Comparison of ENCODE assay signal across 9 cellular contexts in genomic region chr7:101216001-101216859, GRCh38. TPM values are rescaled to one million over a fixed set of nuclear protein-coding genes. Genes with fewer than 3 reads are reported as not detected.
DNase-seq lines count a peak whose midpoint lies in the region; ATAC-seq and TF ChIP-seq lines count a peak whose summit lies in the region.
"Had no signal": no experiment of that assay in that cellular context is flagged by ENCODE, and none has a peak within 500 bp of the region (broad histone marks: within the 10 kb centered on the region; RNA-seq: fewer than 3 reads in every experiment).

No MANE protein-coding gene starts in this region.

- H3K79me2 ChIP-seq in DND-41 (ENCODE audit: insufficient read depth, low read length): peaks cover 34% of the 10 kb centered on the region
- peaks cover 22% of the 10 kb centered on the region for H3K79me2 ChIP-seq in neural cell (replicated peaks; ENCODE audit: insufficient read depth, low read length)

- H3K4me3 ChIP-seq in DND-41 (ENCODE audit: low read depth in 1 of 2, low read length in 2 of 2): peak overlapping the region; percentile 76 to 85; a peak in 3 of 4 replicates
- H3K4me3 ChIP-seq in effector memory CD4-positive, alpha-beta T cell (ENCODE audit: insufficient read depth, low read depth, low read length, poor library complexity, severe bottlenecking): peak overlapping the region; percentile 80
- H3K4me3 ChIP-seq in neural cell (ENCODE audit: low read length): peak overlapping the region; percentile 94

- H3K4me2 ChIP-seq in DND-41 (ENCODE audit: insufficient read depth, low read length): peak overlapping the region; percentile 88
- H3K4me2 ChIP-seq in neural cell (ENCODE audit: low read length): peak overlapping the region; percentile 88

- H3K9ac ChIP-seq in DND-41 (ENCODE audit: low read depth, low read length) (peak overlapping the region; percentile 67), neural cell (ENCODE audit: low read length) (peak overlapping the region; percentile 80)

- intact Hi-C loops in sciatic nerve (cut with DNase I): no loop called here

- peaks cover 34% of the 10 kb centered on the region for H3K4me1 ChIP-seq in DND-41 (ENCODE audit: insufficient read depth, low read length)
- peaks cover 23% of the 10 kb centered on the region for H3K4me1 ChIP-seq in effector memory CD4-positive, alpha-beta T cell (ENCODE audit: control insufficient read depth, insufficient read depth, low read length, poor library complexity, severe bottlenecking)

- H3F3A ChIP-seq in neural cell (ENCODE audit: insufficient read depth, low read length, poor library complexity, severe bottlenecking): no peaks in the 10 kb centered on the region

- H3K27ac ChIP-seq in DND-41 (ENCODE audit: low read length): peak overlapping the region; percentile 86
- H3K27ac ChIP-seq in effector memory CD4-positive, alpha-beta T cell (ENCODE audit: insufficient read depth, low read length, poor library complexity, severe bottlenecking): no peak overlapping the region
- H3K27ac ChIP-seq in neural cell (ENCODE audit: low read length): no peak overlapping the region

- TF ChIP-seq RAD21 in neural cell (conservative IDR thresholded peaks at IDR 0.05): no peak

- TF ChIP-seq EP300 in neural cell (conservative IDR thresholded peaks at IDR 0.05; ENCODE audit: poor library complexity, severe bottlenecking): no peak

- H2AFZ ChIP-seq in DND-41 (ENCODE audit: low read depth, low read length) (peak overlapping the region; percentile 72), neural cell (ENCODE audit: low read depth, low read length) (no peak overlapping the region)

- H3K9me3 ChIP-seq in DND-41 (ENCODE audit: insufficient read depth, low read length, severe bottlenecking) (no peaks in the 10 kb centered on the region), neural cell (ENCODE audit: low read length) (no peaks in the 10 kb centered on the region)
- no peaks in the 10 kb centered on the region for H3K9me3 ChIP-seq in effector memory CD4-positive, alpha-beta T cell (ENCODE audit: control insufficient read depth, low read length)

- H3K36me3 ChIP-seq in DND-41 (ENCODE audit: insufficient read depth, low read length) (peaks cover 17% of the 10 kb centered on the region), neural cell (ENCODE audit: insufficient read depth, low read length) (no peaks in the 10 kb centered on the region)
- peaks cover 11% of the 10 kb centered on the region for H3K36me3 ChIP-seq in effector memory CD4-positive, alpha-beta T cell (ENCODE audit: control insufficient read depth, insufficient read depth, low read length)

- TF ChIP-seq CTCF in DND-41 (IDR thresholded peaks at IDR 0.05; ENCODE audit: borderline replicate concordance, extremely low read depth, low read length, poor library complexity, severe bottlenecking) (no peak), neural cell (IDR thresholded peaks at IDR 0.05; ENCODE audit: poor library complexity, severe bottlenecking) (no peak)

- H4K20me1 ChIP-seq in DND-41 (ENCODE audit: insufficient read depth, low read length): no peaks in the 10 kb centered on the region
- H4K20me1 ChIP-seq in neural cell (ENCODE audit: insufficient read depth): no peaks in the 10 kb centered on the region

- no peaks in the 10 kb centered on the region for H3K9me2 ChIP-seq in neural cell (ENCODE audit: insufficient read depth, low read length)

- H3K27me3 ChIP-seq in DND-41 (ENCODE audit: insufficient read depth, low read length, poor library complexity) (no peaks in the 10 kb centered on the region), neural cell (ENCODE audit: insufficient read depth, low read depth, low read length) (no peaks in the 10 kb centered on the region)
- H3K27me3 ChIP-seq in effector memory CD4-positive, alpha-beta T cell (replicated peaks; ENCODE audit: control insufficient read depth, insufficient read depth, low read length, poor library complexity, severe bottlenecking): no peaks in the 10 kb centered on the region

- DNase-seq in DND-41: no peak
- DNase-seq in NOMO-1 treated with dmso at 0.1 percent for 144 hours (lab: John Stamatoyannopoulos, UW; ENCODE audit: unreplicated experiment): peak; percentile 31
- DNase-seq in effector memory CD4-positive, alpha-beta T cell: no peak
- no peak for DNase-seq in sciatic nerve (ENCODE audit: low spot score)
- DNase-seq in DMS 273 treated with DMSO at 0.1 percent for 48 hours (lab: John Stamatoyannopoulos, UW): no peak

- ATAC-seq in DND-41 (ENCODE audit: insufficient read depth, low read depth) (no peak), sciatic nerve (no peak), GM19467 (IDR thresholded peaks at IDR 0.05; ENCODE audit: unreplicated experiment) (no peak), GM18519 (IDR thresholded peaks at IDR 0.05; ENCODE audit: low FRiP score, unreplicated experiment) (no peak)

TF ChIP-seq in neural cell, 6 proteins besides CTCF, POLR2A, EP300 and RAD21:
- TF ChIP-seq, protein P1, sequence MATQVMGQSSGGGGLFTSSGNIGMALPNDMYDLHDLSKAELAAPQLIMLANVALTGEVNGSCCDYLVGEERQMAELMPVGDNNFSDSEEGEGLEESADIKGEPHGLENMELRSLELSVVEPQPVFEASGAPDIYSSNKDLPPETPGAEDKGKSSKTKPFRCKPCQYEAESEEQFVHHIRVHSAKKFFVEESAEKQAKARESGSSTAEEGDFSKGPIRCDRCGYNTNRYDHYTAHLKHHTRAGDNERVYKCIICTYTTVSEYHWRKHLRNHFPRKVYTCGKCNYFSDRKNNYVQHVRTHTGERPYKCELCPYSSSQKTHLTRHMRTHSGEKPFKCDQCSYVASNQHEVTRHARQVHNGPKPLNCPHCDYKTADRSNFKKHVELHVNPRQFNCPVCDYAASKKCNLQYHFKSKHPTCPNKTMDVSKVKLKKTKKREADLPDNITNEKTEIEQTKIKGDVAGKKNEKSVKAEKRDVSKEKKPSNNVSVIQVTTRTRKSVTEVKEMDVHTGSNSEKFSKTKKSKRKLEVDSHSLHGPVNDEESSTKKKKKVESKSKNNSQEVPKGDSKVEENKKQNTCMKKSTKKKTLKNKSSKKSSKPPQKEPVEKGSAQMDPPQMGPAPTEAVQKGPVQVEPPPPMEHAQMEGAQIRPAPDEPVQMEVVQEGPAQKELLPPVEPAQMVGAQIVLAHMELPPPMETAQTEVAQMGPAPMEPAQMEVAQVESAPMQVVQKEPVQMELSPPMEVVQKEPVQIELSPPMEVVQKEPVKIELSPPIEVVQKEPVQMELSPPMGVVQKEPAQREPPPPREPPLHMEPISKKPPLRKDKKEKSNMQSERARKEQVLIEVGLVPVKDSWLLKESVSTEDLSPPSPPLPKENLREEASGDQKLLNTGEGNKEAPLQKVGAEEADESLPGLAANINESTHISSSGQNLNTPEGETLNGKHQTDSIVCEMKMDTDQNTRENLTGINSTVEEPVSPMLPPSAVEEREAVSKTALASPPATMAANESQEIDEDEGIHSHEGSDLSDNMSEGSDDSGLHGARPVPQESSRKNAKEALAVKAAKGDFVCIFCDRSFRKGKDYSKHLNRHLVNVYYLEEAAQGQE (IDR thresholded peaks at IDR 0.05; ENCODE audit: borderline replicate concordance): no peak
- no peak for TF ChIP-seq POLR2AphosphoS5 (IDR thresholded peaks at IDR 0.05)
- TF ChIP-seq SMC3 (conservative IDR thresholded peaks at IDR 0.05; ENCODE audit: poor library complexity): no peak
- no peak for TF ChIP-seq TAF1 (IDR thresholded peaks at IDR 0.05; ENCODE audit: low read depth)
- no peak for TF ChIP-seq MXI1 (conservative IDR thresholded peaks at IDR 0.05; ENCODE audit: poor library complexity, severe bottlenecking)
- no peak for TF ChIP-seq EZH2 (IDR thresholded peaks at IDR 0.05; ENCODE audit: borderline replicate concordance, insufficient read depth, low read length, poor library complexity, severe bottlenecking)
TF ChIP-seq in neural cell: peak in this region for 0.

RNA-seq across cellular contexts. Expression of gene PLOD3, which starts 1.2 kb away (rescaled TPM):
- 17.9 and 19.2 TPM in 2 replicates for polyA plus RNA-seq in neural cell
- polyA minus RNA-seq in neural cell: 10.8 and 13.1 TPM in 2 replicates
- total RNA-seq in sciatic nerve: 89.7 TPM

RNA-seq across cellular contexts. Expression of gene ZNHIT1, which starts 1.7 kb away (rescaled TPM):
- polyA plus RNA-seq in neural cell: 160 and 176 TPM in 2 replicates
- polyA minus RNA-seq in neural cell: 66.9 and 77.4 TPM in 2 replicates
- 44.3 TPM for total RNA-seq in sciatic nerve

RNA-seq across cellular contexts. Expression of gene MOGAT3, which starts 15.4 kb away (rescaled TPM):
- polyA plus RNA-seq in neural cell: not detected in 2 replicates
- not detected in 2 replicates for polyA minus RNA-seq in neural cell
- total RNA-seq in sciatic nerve: not detected
- total RNA-seq: SK-MEL-5 had no signal

RNA-seq across cellular contexts. Expression of gene CLDN15, which starts 21.4 kb away (rescaled TPM):
- 8.9 and 10.9 TPM in 2 replicates for polyA plus RNA-seq in neural cell
- polyA minus RNA-seq in neural cell: 4.3 and 5.8 TPM in 2 replicates
- 17.4 TPM for total RNA-seq in sciatic nerve

RNA-seq across cellular contexts. Expression of gene FIS1, which starts 28.7 kb away (rescaled TPM):
- 322 and 339 TPM in 2 replicates for polyA plus RNA-seq in neural cell
- 86.4 and 94.9 TPM in 2 replicates for polyA minus RNA-seq in neural cell
- total RNA-seq in sciatic nerve: 231 TPM
